18 cellular contexts compared by ENCODE assay signal in the genomic region with DNA sequence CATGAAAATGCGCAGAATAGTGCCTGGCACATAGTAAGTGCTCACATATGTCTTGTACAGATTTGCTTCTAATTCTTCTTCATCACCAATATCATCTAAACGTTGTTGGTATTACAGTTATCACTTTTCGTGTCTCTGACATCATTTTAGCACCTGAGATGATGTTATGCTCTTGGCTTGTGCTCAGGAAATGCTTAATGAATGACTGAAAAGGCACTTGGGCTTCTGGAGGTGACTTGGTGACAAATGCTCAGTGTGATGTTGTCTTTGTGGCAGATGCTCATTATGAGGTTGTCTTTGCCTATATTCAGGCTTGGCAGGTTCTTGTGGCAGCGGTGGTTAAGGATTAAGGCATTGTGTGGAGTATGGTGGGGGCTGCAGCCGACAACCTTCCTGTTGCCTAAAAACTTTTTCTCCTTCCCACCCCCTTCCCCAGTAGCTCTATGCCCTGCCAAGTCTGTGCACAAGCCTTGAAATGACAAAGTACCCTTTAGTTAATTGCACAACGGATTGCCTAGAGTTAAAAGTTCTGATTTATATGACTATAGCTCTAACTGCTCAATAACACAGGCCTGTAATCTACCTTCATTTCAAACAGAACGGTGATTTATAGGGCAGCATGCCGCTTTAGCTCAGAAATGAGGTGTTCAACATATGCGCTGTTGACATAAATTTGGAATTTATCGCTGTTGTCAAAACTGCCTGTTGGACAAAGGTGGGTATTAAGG.
DNase-seq lines count a peak whose midpoint lies in the region; ATAC-seq and TF ChIP-seq lines count a peak whose summit lies in the region.
"Had no signal": no experiment of that assay in that cellular context is flagged by ENCODE, and none has a peak within 500 bp of the region (broad histone marks: within the 10 kb centered on the region; RNA-seq: fewer than 3 reads in every experiment).

No MANE protein-coding gene starts in this region.

- H3K4me3 Mint-ChIP-seq in immature natural killer cell: peak overlapping the region in 4 of 5 donors; percentile 18 to 40 (median 26)
- H3K4me3 Mint-ChIP-seq: activated B cell treated with CpG ODN at 0.5 μM for 24 hours; activated naive CD8-positive, alpha-beta T cell treated with anti-CD3 and anti-CD28 coated beads, Interleukin-2, amount 50 U/mL, for 24 hours; activated T-helper 17 cell treated with anti-CD3 and anti-CD28 coated beads, Interleukin-2, amount 50 U/mL, for 72 hours had no signal

- ATAC-seq in HG03139 (IDR thresholded peaks at IDR 0.05; ENCODE audit: unreplicated experiment): no peak
- ATAC-seq: activated naive CD8-positive, alpha-beta T cell treated with anti-CD3 and anti-CD28 coated beads, Interleukin-2, amount 50 U/mL, for 24 hours; activated T-helper 17 cell treated with anti-CD3 and anti-CD28 coated beads, Interleukin-2, amount 50 U/mL, for 72 hours had no signal

- peaks cover 63% of the 10 kb centered on the region for H3K4me1 ChIP-seq in ACC112 (ENCODE audit: control insufficient read depth, insufficient read depth, low read length, unreplicated experiment)
- H3K4me1 ChIP-seq in Peyer's patch: peaks cover 0 to 39% (median 0%) of the 10 kb centered on the region in 4 donors
- H3K4me1 ChIP-seq in skeletal muscle satellite cell (ENCODE audit: control insufficient read depth, insufficient read depth, low read length): peaks cover 94% of the 10 kb centered on the region

- no peak for TF ChIP-seq CTCF in Peyer's patch (IDR thresholded peaks at IDR 0.05)

- peaks cover 48% of the 10 kb centered on the region for H3K79me2 ChIP-seq in ACC112 (ENCODE audit: control insufficient read depth, insufficient read depth, low read length, unreplicated experiment)

- H2AFZ ChIP-seq in ACC112 (ENCODE audit: low read length, unreplicated experiment): no peak overlapping the region

- H3K9me3 Mint-ChIP-seq in immature natural killer cell: no peaks in the 10 kb centered on the region
- H3K9me3 Mint-ChIP-seq: activated B cell treated with CpG ODN at 0.5 μM for 24 hours; activated naive CD8-positive, alpha-beta T cell treated with anti-CD3 and anti-CD28 coated beads, Interleukin-2, amount 50 U/mL, for 24 hours; activated T-helper 17 cell treated with anti-CD3 and anti-CD28 coated beads, Interleukin-2, amount 50 U/mL, for 72 hours had no signal

- peaks cover 13% of the 10 kb centered on the region; the same call in 1 of the 2 replicates for H3K36me3 ChIP-seq in ACC112 (ENCODE audit: insufficient read depth, low read length)
- peaks cover 0 to 10% (median 0%) of the 10 kb centered on the region in 3 donors for H3K36me3 ChIP-seq in Peyer's patch
- peaks cover 25% of the 10 kb centered on the region for H3K36me3 ChIP-seq in skeletal muscle satellite cell (ENCODE audit: insufficient read depth, low read length)

- DNase-seq in Peyer's patch: no peak
- no peak for DNase-seq in immature natural killer cell
- no peak for DNase-seq in NAMALWA (ENCODE audit: low spot score)
- DNase-seq in SHP77 (lab: John Stamatoyannopoulos, UW): no peak
- DNase-seq in AML-193 (lab: John Stamatoyannopoulos, UW): no peak
- DNase-seq: activated B cell treated with CpG ODN at 0.5 μM for 24 hours; activated naive CD8-positive, alpha-beta T cell treated with anti-CD3 and anti-CD28 coated beads, Interleukin-2, amount 50 U/mL, for 24 hours; central memory CD4-positive, alpha-beta T cell; GOT3; NCI-H1105; NCI-H446; SIG-M5; small intestine; T-helper 2 cell had no signal

- H3K9me3 ChIP-seq in Peyer's patch (no peaks in the 10 kb centered on the region), skeletal muscle satellite cell (replicated peaks; ENCODE audit: low read length) (no peaks in the 10 kb centered on the region)

- H3K4me3 ChIP-seq in ACC112 (ENCODE audit: low read depth, low read length) (no peak overlapping the region), Peyer's patch (no peak overlapping the region), skeletal muscle satellite cell (ENCODE audit: low read length) (no peak overlapping the region)

- TF ChIP-seq POLR2A in Peyer's patch (IDR thresholded peaks at IDR 0.05): no peak

- no peak overlapping the region for H3K9ac ChIP-seq in skeletal muscle satellite cell (ENCODE audit: low read depth, low read length)

- peak overlapping the region; percentile 0 for H3K4me2 ChIP-seq in skeletal muscle satellite cell (ENCODE audit: low read length)

- peaks cover 5 to 9% (median 8%) of the 10 kb centered on the region in 3 donors for H3K36me3 Mint-ChIP-seq in immature natural killer cell

- H3K27me3 ChIP-seq in ACC112 (ENCODE audit: insufficient read depth, low read length) (no peaks in the 10 kb centered on the region), Peyer's patch (no peaks in the 10 kb centered on the region), skeletal muscle satellite cell (ENCODE audit: control insufficient read depth, insufficient read depth, low read length) (no peaks in the 10 kb centered on the region)

- H3K27ac ChIP-seq in ACC112 (ENCODE audit: low read depth, low read length) (peak overlapping the region; percentile 79; the same call in 1 of the 2 replicates), Peyer's patch (peak overlapping the region in 3 of 4 donors; percentile 3 to 46 (median 8))

- peak overlapping the region; percentile 41 to 87 (median 71) for H3K27ac Mint-ChIP-seq in immature natural killer cell
- H3K27ac Mint-ChIP-seq: activated B cell treated with CpG ODN at 0.5 μM for 24 hours; activated naive CD8-positive, alpha-beta T cell treated with anti-CD3 and anti-CD28 coated beads, Interleukin-2, amount 50 U/mL, for 24 hours; activated T-helper 17 cell treated with anti-CD3 and anti-CD28 coated beads, Interleukin-2, amount 50 U/mL, for 72 hours had no signal

- H3K4me1 Mint-ChIP-seq in immature natural killer cell: peaks cover 91 to 100% of the 10 kb centered on the region in 2 donors

- H3K27me3 Mint-ChIP-seq in immature natural killer cell (ENCODE audit: low read depth in 3 of 3): peaks cover 3 to 9% (median 3%) of the 10 kb centered on the region in 3 donors
- H3K27me3 Mint-ChIP-seq: activated naive CD8-positive, alpha-beta T cell treated with anti-CD3 and anti-CD28 coated beads, Interleukin-2, amount 50 U/mL, for 24 hours; activated T-helper 17 cell treated with anti-CD3 and anti-CD28 coated beads, Interleukin-2, amount 50 U/mL, for 72 hours had no signal
